ENCODE assay signal across 1 cellular context in genomic region chr10:88386204-88386877, GRCh38.
TF ChIP-seq lines count a peak whose summit lies in the region.

No MANE protein-coding gene starts in this region.

TF ChIP-seq in GM12878, 131 proteins besides CTCF, POLR2A, EP300 and RAD21 (continued from another document):
- 0 out of 2 replicates have a peak, but pooled peaks have one; percentile 11 for TF ChIP-seq MLLT1 (IDR thresholded peaks at IDR 0.05)
- 0 out of 2 replicates have a peak, but pooled peaks have one; percentile 78 for TF ChIP-seq ZSCAN29 (IDR thresholded peaks at IDR 0.05)
- peak; percentile 92 for TF ChIP-seq RBBP5 (conservative IDR thresholded peaks at IDR 0.05)
- peak; percentile 57 for TF ChIP-seq ZNF592 (IDR thresholded peaks at IDR 0.05)
- TF ChIP-seq KDM1A (IDR thresholded peaks at IDR 0.05; ENCODE audit: borderline replicate concordance): no peak
- TF ChIP-seq PBX3 (IDR thresholded peaks at IDR 0.05; ENCODE audit: insufficient replicate concordance, low read depth, low read length): peak; percentile 38
- peak; percentile 5; the same call in 1 of the 2 replicates for TF ChIP-seq CREM (IDR thresholded peaks at IDR 0.05; ENCODE audit: low read depth)
- TF ChIP-seq BMI1 (IDR thresholded peaks at IDR 0.05; ENCODE audit: borderline replicate concordance): 0 out of 2 replicates have a peak, but pooled peaks have one; percentile 8
